Comparison of ENCODE assay signal across 11 cellular contexts in genomic region chr3:71172951-71173350, GRCh38.
DNase-seq lines count a peak whose midpoint lies in the region; ATAC-seq and TF ChIP-seq lines count a peak whose summit lies in the region.
"Had no signal": no experiment of that assay in that cellular context is flagged by ENCODE, and none has a peak within 500 bp of the region (broad histone marks: within the 10 kb centered on the region; RNA-seq: fewer than 3 reads in every experiment).

No MANE protein-coding gene starts in this region.

- H3K9me3 ChIP-seq in left ventricle myocardium inferior (replicated peaks): no peaks in the 10 kb centered on the region
- no peaks in the 10 kb centered on the region for H3K9me3 ChIP-seq in WERI-Rb-1 (ENCODE audit: severe bottlenecking)

- intact Hi-C loops in Right ventricle myocardium superior (cut with DNase I) (no loop called here), left ventricle myocardium inferior (cut with micrococcal nuclease) (no loop called here)

- peaks cover 30 to 40% (median 34%) of the 10 kb centered on the region in 3 donors for H3K4me1 Mint-ChIP-seq in naive B cell

- H3K27me3 Mint-ChIP-seq in naive B cell: no peaks in the 10 kb centered on the region

- H3K36me3 ChIP-seq in left ventricle myocardium inferior (no peaks in the 10 kb centered on the region), WERI-Rb-1 (no peaks in the 10 kb centered on the region)

- H3K27me3 ChIP-seq in left ventricle myocardium inferior (ENCODE audit: low read depth) (no peaks in the 10 kb centered on the region), WERI-Rb-1 (ENCODE audit: insufficient read depth, low read depth, severe bottlenecking) (no peaks in the 10 kb centered on the region)

- peak; percentile 66 for ATAC-seq in Right ventricle myocardium superior (ENCODE audit: poor library complexity)
- ATAC-seq in naive B cell (ENCODE audit: low read depth in 2 of 2): no peak
- no peak for ATAC-seq in esophagus mucosa

- peaks cover 0 to 18% of the 10 kb centered on the region in 2 donors for H3K36me3 Mint-ChIP-seq in naive B cell

- H3K4me3 Mint-ChIP-seq in naive B cell: no peak overlapping the region

- H3K27ac Mint-ChIP-seq in naive B cell: peak overlapping the region in 4 of 6 donors; percentile 8 to 76 (median 58)

- H3K9me3 Mint-ChIP-seq in naive B cell: no peaks in the 10 kb centered on the region

- TF ChIP-seq CTCF in left ventricle myocardium inferior (IDR thresholded peaks at IDR 0.05; ENCODE audit: borderline replicate concordance) (no peak), coronary artery (IDR thresholded peaks at IDR 0.05) (no peak), WERI-Rb-1 (IDR thresholded peaks at IDR 0.05; ENCODE audit: low read depth, low read length) (no peak)

- DNase-seq in Right ventricle myocardium superior: no peak
- DNase-seq in left ventricle myocardium inferior: no peak
- DNase-seq in coronary artery (ENCODE audit: low spot score): no peak
- DNase-seq in naive B cell: no peak
- no peak for DNase-seq in WERI-Rb-1
- no peak for DNase-seq in central memory CD4-positive, alpha-beta T cell
- DNase-seq in cerebellar nuclear complex (lab: John Stamatoyannopoulos, UW): no peak
- DNase-seq: activated CD4-positive, alpha-beta T cell treated with anti-CD3 and anti-CD28 coated beads for 48 hours; activated naive CD4-positive, alpha-beta T cell treated with anti-CD3 and anti-CD28 coated beads, Interleukin-2, amount 50 U/mL, for 16 hours; stimulated activated CD4-positive, alpha-beta T cell treated with anti-CD3 and anti-CD28 coated beads, Interleukin-15, amount 100 ng/mL, for 24 hours had no signal

- H3K4me1 ChIP-seq in left ventricle myocardium inferior: peaks cover 19% of the 10 kb centered on the region

- H3K27ac ChIP-seq in left ventricle myocardium inferior (replicated peaks) (no peak overlapping the region), coronary artery (peak overlapping the region; percentile 43 to 82), WERI-Rb-1 (no peak overlapping the region)

- no peak overlapping the region for H3K4me3 ChIP-seq in left ventricle myocardium inferior
- H3K4me3 ChIP-seq in coronary artery: peak overlapping the region; percentile 43
- no peak overlapping the region for H3K4me3 ChIP-seq in WERI-Rb-1 (ENCODE audit: low read depth, low read length)

Comparison
In these comparisons a context has a peak if more than half of its experiments do, and no peak if none do; other contexts are left out.
1. H3K27ac ChIP-seq: peak in coronary artery (2 of 2); none in left ventricle myocardium inferior (single experiment) and WERI-Rb-1 (single experiment).